21 cellular contexts compared by ENCODE assay signal in the genomic region with DNA sequence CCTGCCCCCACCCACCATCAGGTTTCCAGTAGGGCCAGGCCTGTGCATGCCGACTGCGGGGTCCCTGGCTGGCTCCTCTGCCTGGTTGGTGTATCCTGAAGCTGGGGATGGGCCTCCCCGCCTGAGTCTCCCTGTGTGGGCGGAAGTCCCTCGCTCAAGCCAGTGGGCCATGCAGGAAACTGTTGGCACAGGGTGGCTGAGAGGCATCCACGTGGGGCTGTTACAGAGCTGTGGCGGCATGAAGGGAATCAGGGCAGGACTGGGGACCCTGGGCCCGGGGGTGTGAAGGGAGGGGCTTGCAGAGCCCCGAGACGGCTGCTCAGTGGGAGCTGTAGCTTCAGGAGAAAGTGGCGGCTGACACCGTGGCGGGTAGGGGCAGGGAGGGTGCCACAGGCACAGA.
"Had no signal": no experiment of that assay in that cellular context is flagged by ENCODE, and none has a peak within 500 bp of the region (broad histone marks: within the 10 kb centered on the region; RNA-seq: fewer than 3 reads in every experiment).

No MANE protein-coding gene starts in this region.

- H3K9me3 Mint-ChIP-seq: activated CD4-positive, alpha-beta T cell treated with anti-CD3 and anti-CD28 coated beads, Interleukin-2, amount 10 ng/mL, durations not matched to agents 24 days and 14 days; activated CD8-positive, alpha-beta T cell treated with anti-CD3 and anti-CD28 coated beads for 36 hours; activated naive CD8-positive, alpha-beta T cell treated with anti-CD3 and anti-CD28 coated beads, Interleukin-2, amount 10 ng/mL, durations not matched to agents 7 days and 5 days; activated T-cell treated with anti-CD3 and anti-CD28 coated beads, Interleukin-2, amount 50 U/mL, for 24 hours; activated T-helper 2 cell treated with anti-CD3 and anti-CD28 coated beads, Interferon-gamma antibody, Interleukin-2, Interleukin-4, amounts not matched to agents 10 μg/mL and 5 μg/mL and 100 μg/mL, durations not matched to agents 14 hours and 24 hours and 36 hours; naive thymus-derived CD4-positive, alpha-beta T cell; neural progenitor cell had no signal

- H3K4me3 ChIP-seq: body of pancreas, colonic mucosa, gastroesophageal sphincter, heart left ventricle, neural progenitor cell, pancreas, transverse colon had no signal

- H3K27ac Mint-ChIP-seq: activated CD4-positive, alpha-beta T cell treated with anti-CD3 and anti-CD28 coated beads, Interleukin-2, amount 10 ng/mL, durations not matched to agents 24 days and 14 days; activated CD8-positive, alpha-beta T cell treated with anti-CD3 and anti-CD28 coated beads for 36 hours; activated naive CD8-positive, alpha-beta T cell treated with anti-CD3 and anti-CD28 coated beads, Interleukin-2, amount 10 ng/mL, durations not matched to agents 7 days and 5 days; activated T-cell treated with anti-CD3 and anti-CD28 coated beads, Interleukin-2, amount 50 U/mL, for 24 hours; activated T-helper 2 cell treated with anti-CD3 and anti-CD28 coated beads, Interferon-gamma antibody, Interleukin-2, Interleukin-4, amounts not matched to agents 10 μg/mL and 5 μg/mL and 100 μg/mL, durations not matched to agents 14 hours and 24 hours and 36 hours; naive thymus-derived CD4-positive, alpha-beta T cell had no signal

- H3K27ac ChIP-seq: body of pancreas, colonic mucosa, neural progenitor cell, pancreas had no signal

- FAIRE-seq: endometrium, pancreas had no signal

- H3K9me3 ChIP-seq: body of pancreas, colonic mucosa, gastroesophageal sphincter, heart left ventricle, pancreas, transverse colon had no signal

- DNase-seq: activated CD4-positive, alpha-beta T cell treated with anti-CD3 and anti-CD28 coated beads, Interleukin-2, amount 10 ng/mL, durations not matched to agents 24 days and 14 days; activated CD8-positive, alpha-beta T cell treated with anti-CD3 and anti-CD28 coated beads for 36 hours; activated naive CD4-positive, alpha-beta T cell treated with Interleukin-2 at 50 U/mL for 16 hours; activated naive CD8-positive, alpha-beta T cell treated with anti-CD3 and anti-CD28 coated beads, Interleukin-2, amount 10 ng/mL, durations not matched to agents 7 days and 5 days; activated T-cell treated with anti-CD3 and anti-CD28 coated beads, Interleukin-2, amount 50 U/mL, for 24 hours; body of pancreas; colonic mucosa; heart left ventricle; mesenchymal stem cell; naive thymus-derived CD4-positive, alpha-beta T cell; pancreas; stimulated activated CD4-positive, alpha-beta T cell treated with anti-CD3 and anti-CD28 coated beads, Interleukin-12 subunit alpha, Interleukin-12 subunit beta, amount 100 ng/mL, for 4 hours; stimulated activated CD4-positive, alpha-beta T cell treated with anti-CD3 and anti-CD28 coated beads, Interleukin-1b, Interleukin-23, amount 100 ng/mL, for 48 hours; stimulated activated CD8-positive, alpha-beta memory T cell treated with anti-CD3 and anti-CD28 coated beads, Interleukin-4, amount 100 ng/mL, for 48 hours; stimulated activated naive CD4-positive, alpha-beta T cell; T1000; transverse colon had no signal

- H3K4me1 ChIP-seq: colonic mucosa, neural progenitor cell, pancreas had no signal

- H3K36me3 Mint-ChIP-seq: activated naive CD8-positive, alpha-beta T cell treated with anti-CD3 and anti-CD28 coated beads, Interleukin-2, amount 10 ng/mL, durations not matched to agents 7 days and 5 days; naive thymus-derived CD4-positive, alpha-beta T cell; neural progenitor cell had no signal

- H3K27me3 Mint-ChIP-seq: activated CD8-positive, alpha-beta T cell treated with anti-CD3 and anti-CD28 coated beads for 36 hours; activated naive CD8-positive, alpha-beta T cell treated with anti-CD3 and anti-CD28 coated beads, Interleukin-2, amount 10 ng/mL, durations not matched to agents 7 days and 5 days; activated T-cell treated with anti-CD3 and anti-CD28 coated beads, Interleukin-2, amount 50 U/mL, for 24 hours; naive thymus-derived CD4-positive, alpha-beta T cell had no signal

- ATAC-seq: activated CD8-positive, alpha-beta T cell treated with anti-CD3 and anti-CD28 coated beads for 36 hours; body of pancreas; naive thymus-derived CD4-positive, alpha-beta T cell; pancreas had no signal

- H3K4me2 ChIP-seq: neural progenitor cell had no signal

- H3K36me3 ChIP-seq: neural progenitor cell, pancreas had no signal

- H3K4me3 Mint-ChIP-seq: activated CD4-positive, alpha-beta T cell treated with anti-CD3 and anti-CD28 coated beads, Interleukin-2, amount 10 ng/mL, durations not matched to agents 24 days and 14 days; activated CD8-positive, alpha-beta T cell treated with anti-CD3 and anti-CD28 coated beads for 36 hours; activated naive CD8-positive, alpha-beta T cell treated with anti-CD3 and anti-CD28 coated beads, Interleukin-2, amount 10 ng/mL, durations not matched to agents 7 days and 5 days; activated T-cell treated with anti-CD3 and anti-CD28 coated beads, Interleukin-2, amount 50 U/mL, for 24 hours; naive thymus-derived CD4-positive, alpha-beta T cell; neural progenitor cell had no signal

- H3K27me3 ChIP-seq: body of pancreas, colonic mucosa, gastroesophageal sphincter, heart left ventricle, neural progenitor cell, pancreas, transverse colon had no signal

- H3K9ac ChIP-seq: neural progenitor cell had no signal
